8 cellular contexts compared by ENCODE assay signal in the genomic region with DNA sequence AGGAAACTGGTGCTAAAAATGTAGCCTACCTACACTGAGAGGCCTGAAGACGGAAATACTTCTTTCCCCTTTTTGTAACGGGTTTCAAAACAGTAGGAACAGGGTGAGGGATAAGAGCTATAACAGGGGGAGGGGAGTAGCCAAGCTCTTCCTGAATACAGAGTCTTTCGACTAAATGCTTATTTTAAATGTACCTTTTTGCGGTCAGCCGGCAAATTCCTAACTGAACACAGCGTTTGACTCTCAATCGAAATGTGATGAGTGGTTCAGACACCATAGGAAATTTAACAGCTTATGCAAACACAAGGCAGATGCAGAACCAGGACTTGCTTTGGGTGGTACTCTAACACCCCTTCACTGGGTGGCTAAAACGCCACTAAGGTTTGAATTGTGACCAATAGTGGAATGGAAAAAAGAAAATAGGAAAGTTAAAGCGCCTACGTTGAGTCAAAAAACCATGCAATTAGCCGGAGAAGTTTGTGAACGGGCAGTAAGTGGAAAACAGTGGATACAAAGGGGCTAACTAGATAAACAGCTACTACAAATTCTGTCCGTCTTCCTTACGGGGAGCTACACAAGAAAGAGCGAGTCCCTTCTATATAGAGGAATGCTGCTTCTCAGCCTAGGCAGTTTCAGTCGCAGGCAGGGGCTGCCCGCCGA. TPM values are rescaled to one million over a fixed set of nuclear protein-coding genes. Genes with fewer than 3 reads are reported as not detected.
DNase-seq lines count a peak whose midpoint lies in the region; ATAC-seq and TF ChIP-seq lines count a peak whose summit lies in the region.

No MANE protein-coding gene starts in this region.

- intact Hi-C loops in heart right ventricle (cut with DNase I) = loop anchor here in 9 of 10 donors (2.0 to 10.0 kb wide), 11 partner anchors 53 to 182 kb away; a partner anchor contains a TSS
- intact Hi-C loops in Right ventricle myocardium superior (cut with DNase I) = loop anchor here (2.0 to 5.0 kb wide), 2 partner anchors 63 to 108 kb away; a partner anchor contains a TSS

- WGBS in heart right ventricle, 2 donors = 0 to 1% methylated on average over 18 of the region's 18 CpGs

- peaks cover 9 to 73% (median 59%) of the 10 kb centered on the region in 9 donors for H3K4me1 ChIP-seq in heart right ventricle
- H3K4me1 ChIP-seq in duodenal mucosa (ENCODE audit: control insufficient read depth in 1 of 2, insufficient read depth in 2 of 2, low read length in 2 of 2) = peaks cover 28 to 34% of the 10 kb centered on the region in 2 donors

- peaks cover 0 to 25% (median 0%) of the 10 kb centered on the region in 3 donors for H3K36me3 Mint-ChIP-seq in naive thymus-derived CD8-positive, alpha-beta T cell

- H3K9me3 ChIP-seq in heart right ventricle (no peaks in the 10 kb centered on the region), duodenal mucosa (ENCODE audit: control insufficient read depth in 1 of 2, low read length in 2 of 2) (no peaks in the 10 kb centered on the region)

- POLR2A ChIA-PET in naive thymus-derived CD8-positive, alpha-beta T cell (lab: Charles Lee) = interaction anchor here (0.6 to 3.0 kb wide), 6 partner anchors 8 to 192 kb away, joined by 3 to 37 read pairs (median 4); a partner anchor contains a TSS

- H3K36me3 ChIP-seq in heart right ventricle (peaks cover 0 to 9% (median 0%) of the 10 kb centered on the region in 9 donors), duodenal mucosa (ENCODE audit: control insufficient read depth in 1 of 2, insufficient read depth in 2 of 2, low read length in 2 of 2) (no peaks in the 10 kb centered on the region)

- ATAC-seq in heart right ventricle (peak in 3 of 8 donors; percentile 9 to 45 (median 31)), Right ventricle myocardium superior (ENCODE audit: poor library complexity) (no peak), HG03378 (IDR thresholded peaks at IDR 0.05; ENCODE audit: unreplicated experiment) (no peak)
- ATAC-seq in naive thymus-derived CD8-positive, alpha-beta T cell = no peak

- H3K9ac ChIP-seq in duodenal mucosa (ENCODE audit: low read depth in 1 of 2, low read length in 2 of 2) = peak overlapping the region; percentile 72 to 76

- H3K4me3 Mint-ChIP-seq in naive thymus-derived CD8-positive, alpha-beta T cell = peak overlapping the region; percentile 80 to 97 (median 95)

- H3K4me3 ChIP-seq in heart right ventricle (peak overlapping the region; percentile 58 to 89 (median 76)), duodenal mucosa (ENCODE audit: low read depth in 1 of 2, low read length in 2 of 2) (peak overlapping the region; percentile 80 to 83)

- no peaks in the 10 kb centered on the region for H3K9me3 Mint-ChIP-seq in naive thymus-derived CD8-positive, alpha-beta T cell

- H3K27me3 ChIP-seq in heart right ventricle (no peaks in the 10 kb centered on the region), duodenal mucosa (ENCODE audit: control insufficient read depth in 1 of 2, insufficient read depth in 2 of 2, low read length in 2 of 2) (no peaks in the 10 kb centered on the region)

- H3K27ac ChIP-seq in heart right ventricle (peak overlapping the region; percentile 96 to 100 (median 98)), duodenal mucosa (ENCODE audit: low read depth, low read length) (peak overlapping the region; percentile 98)

- DNase-seq in heart right ventricle = no peak
- no peak for DNase-seq in Right ventricle myocardium superior
- DNase-seq in RPMI8226 = peak; percentile 66
- DNase-seq in naive thymus-derived CD8-positive, alpha-beta T cell = peak in 2 of 10 donors; percentile 10 to 12
- no peak for DNase-seq in islet precursor cell
- no peak for DNase-seq in T-helper 9 cell

- peak overlapping the region; percentile 64 to 96 (median 92) for H3K27ac Mint-ChIP-seq in naive thymus-derived CD8-positive, alpha-beta T cell

- no peaks in the 10 kb centered on the region for H3K27me3 Mint-ChIP-seq in naive thymus-derived CD8-positive, alpha-beta T cell

- no peak for TF ChIP-seq CTCF in heart right ventricle (IDR thresholded peaks at IDR 0.05)

- peaks cover 36 to 58% (median 55%) of the 10 kb centered on the region in 4 donors for H3K4me1 Mint-ChIP-seq in naive thymus-derived CD8-positive, alpha-beta T cell

RNA-seq across cellular contexts. Expression of a gene that starts 1.7 kb away (rescaled TPM):
- total RNA-seq in heart right ventricle = 100 to 1,000 TPM in 1 of 10 donors, 10 to 100 TPM in 9; 62.0 to 104 (median 71.2) TPM
- 10 to 100 TPM; 13.0 to 20.8 TPM for polyA plus RNA-seq in heart right ventricle
- 75.2 TPM for total RNA-seq in Right ventricle myocardium superior
- 10 to 100 TPM; 32.1 to 32.7 TPM for total RNA-seq in naive thymus-derived CD8-positive, alpha-beta T cell
- polyA plus RNA-seq in naive thymus-derived CD8-positive, alpha-beta T cell = 10 to 100 TPM; 17.8 to 27.3 (median 22.8) TPM
